Comparison of ENCODE assay signal across 1 cellular context in the genomic region with DNA sequence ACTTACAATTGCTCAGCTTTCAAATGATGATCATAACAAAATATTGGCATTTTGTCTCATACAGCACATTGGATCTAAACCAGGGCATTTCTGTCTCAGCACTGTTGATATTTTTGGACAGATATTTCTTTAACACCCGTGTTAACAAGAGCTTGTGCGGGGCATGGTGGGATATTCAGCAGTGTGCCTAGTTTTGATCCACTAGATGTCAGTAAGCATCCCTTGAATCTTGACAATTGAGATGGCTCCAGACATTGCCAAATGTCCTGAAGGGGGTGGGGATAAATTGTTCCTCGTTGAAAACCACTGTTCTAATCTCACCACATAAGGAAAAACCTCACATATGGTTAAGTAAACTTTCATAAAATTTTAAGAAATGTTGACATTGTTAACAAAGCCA.
TF ChIP-seq lines count a peak whose summit lies in the region.

No MANE protein-coding gene starts in this region.

TF ChIP-seq in GM23338, 12 proteins besides CTCF, POLR2A, EP300 and RAD21 (continued from another document):
- TF ChIP-seq, protein P1, sequence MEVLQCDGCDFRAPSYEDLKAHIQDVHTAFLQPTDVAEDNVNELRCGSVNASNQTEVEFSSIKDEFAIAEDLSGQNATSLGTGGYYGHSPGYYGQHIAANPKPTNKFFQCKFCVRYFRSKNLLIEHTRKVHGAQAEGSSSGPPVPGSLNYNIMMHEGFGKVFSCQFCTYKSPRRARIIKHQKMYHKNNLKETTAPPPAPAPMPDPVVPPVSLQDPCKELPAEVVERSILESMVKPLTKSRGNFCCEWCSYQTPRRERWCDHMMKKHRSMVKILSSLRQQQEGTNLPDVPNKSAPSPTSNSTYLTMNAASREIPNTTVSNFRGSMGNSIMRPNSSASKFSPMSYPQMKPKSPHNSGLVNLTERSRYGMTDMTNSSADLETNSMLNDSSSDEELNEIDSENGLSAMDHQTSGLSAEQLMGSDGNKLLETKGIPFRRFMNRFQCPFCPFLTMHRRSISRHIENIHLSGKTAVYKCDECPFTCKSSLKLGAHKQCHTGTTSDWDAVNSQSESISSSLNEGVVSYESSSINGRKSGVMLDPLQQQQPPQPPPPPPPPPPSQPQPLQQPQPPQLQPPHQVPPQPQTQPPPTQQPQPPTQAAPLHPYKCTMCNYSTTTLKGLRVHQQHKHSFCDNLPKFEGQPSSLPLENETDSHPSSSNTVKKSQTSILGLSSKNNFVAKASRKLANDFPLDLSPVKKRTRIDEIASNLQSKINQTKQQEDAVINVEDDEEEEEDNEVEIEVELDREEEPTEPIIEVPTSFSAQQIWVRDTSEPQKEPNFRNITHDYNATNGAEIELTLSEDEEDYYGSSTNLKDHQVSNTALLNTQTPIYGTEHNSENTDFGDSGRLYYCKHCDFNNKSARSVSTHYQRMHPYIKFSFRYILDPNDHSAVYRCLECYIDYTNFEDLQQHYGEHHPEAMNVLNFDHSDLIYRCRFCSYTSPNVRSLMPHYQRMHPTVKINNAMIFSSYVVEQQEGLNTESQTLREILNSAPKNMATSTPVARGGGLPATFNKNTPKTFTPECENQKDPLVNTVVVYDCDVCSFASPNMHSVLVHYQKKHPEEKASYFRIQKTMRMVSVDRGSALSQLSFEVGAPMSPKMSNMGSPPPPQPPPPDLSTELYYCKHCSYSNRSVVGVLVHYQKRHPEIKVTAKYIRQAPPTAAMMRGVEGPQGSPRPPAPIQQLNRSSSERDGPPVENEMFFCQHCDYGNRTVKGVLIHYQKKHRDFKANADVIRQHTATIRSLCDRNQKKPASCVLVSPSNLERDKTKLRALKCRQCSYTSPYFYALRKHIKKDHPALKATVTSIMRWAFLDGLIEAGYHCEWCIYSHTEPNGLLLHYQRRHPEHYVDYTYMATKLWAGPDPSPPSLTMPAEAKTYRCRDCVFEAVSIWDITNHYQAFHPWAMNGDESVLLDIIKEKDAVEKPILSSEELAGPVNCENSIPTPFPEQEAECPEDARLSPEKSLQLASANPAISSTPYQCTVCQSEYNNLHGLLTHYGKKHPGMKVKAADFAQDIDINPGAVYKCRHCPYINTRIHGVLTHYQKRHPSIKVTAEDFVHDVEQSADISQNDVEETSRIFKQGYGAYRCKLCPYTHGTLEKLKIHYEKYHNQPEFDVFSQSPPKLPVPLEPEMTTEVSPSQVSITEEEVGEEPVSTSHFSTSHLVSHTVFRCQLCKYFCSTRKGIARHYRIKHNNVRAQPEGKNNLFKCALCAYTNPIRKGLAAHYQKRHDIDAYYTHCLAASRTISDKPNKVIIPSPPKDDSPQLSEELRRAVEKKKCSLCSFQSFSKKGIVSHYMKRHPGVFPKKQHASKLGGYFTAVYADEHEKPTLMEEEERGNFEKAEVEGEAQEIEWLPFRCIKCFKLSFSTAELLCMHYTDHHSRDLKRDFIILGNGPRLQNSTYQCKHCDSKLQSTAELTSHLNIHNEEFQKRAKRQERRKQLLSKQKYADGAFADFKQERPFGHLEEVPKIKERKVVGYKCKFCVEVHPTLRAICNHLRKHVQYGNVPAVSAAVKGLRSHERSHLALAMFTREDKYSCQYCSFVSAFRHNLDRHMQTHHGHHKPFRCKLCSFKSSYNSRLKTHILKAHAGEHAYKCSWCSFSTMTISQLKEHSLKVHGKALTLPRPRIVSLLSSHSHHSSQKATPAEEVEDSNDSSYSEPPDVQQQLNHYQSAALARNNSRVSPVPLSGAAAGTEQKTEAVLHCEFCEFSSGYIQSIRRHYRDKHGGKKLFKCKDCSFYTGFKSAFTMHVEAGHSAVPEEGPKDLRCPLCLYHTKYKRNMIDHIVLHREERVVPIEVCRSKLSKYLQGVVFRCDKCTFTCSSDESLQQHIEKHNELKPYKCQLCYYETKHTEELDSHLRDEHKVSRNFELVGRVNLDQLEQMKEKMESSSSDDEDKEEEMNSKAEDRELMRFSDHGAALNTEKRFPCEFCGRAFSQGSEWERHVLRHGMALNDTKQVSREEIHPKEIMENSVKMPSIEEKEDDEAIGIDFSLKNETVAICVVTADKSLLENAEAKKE (CRISPR knock-in tag; IDR thresholded peaks at IDR 0.05), result no peak
- no peak for TF ChIP-seq EZH2phosphoT487 (IDR thresholded peaks at IDR 0.05; ENCODE audit: unreplicated experiment)
